ENCODE assay signal across 1 cellular context in the genomic region with DNA sequence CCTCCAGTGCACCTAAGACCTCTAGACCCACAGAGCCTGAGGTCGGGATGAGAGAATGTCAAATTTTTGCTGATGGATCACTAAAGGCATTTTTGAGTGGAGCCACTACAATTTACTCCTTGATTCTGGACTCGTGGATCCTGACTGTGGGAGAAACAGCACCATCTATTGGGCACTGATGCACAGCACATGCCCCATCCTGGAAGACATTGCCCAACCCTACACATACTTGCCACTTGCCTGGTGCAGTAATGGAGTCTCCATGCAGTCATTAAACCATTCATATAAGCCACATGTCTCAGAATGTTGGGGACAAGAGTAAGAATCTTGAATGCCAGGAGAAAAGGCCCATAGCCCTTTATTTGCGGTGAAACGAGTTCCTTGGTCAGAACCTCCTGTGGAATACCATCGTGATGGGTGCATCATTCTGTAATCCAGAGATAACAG.
TF ChIP-seq lines count a peak whose summit lies in the region.

No MANE protein-coding gene starts in this region.

TF ChIP-seq in SK-N-SH treated with all-trans-retinoic acid at 6 μM for 48 hours, 23 proteins besides CTCF, POLR2A, EP300 and RAD21 (continued from another document):
- TF ChIP-seq, protein P1, sequence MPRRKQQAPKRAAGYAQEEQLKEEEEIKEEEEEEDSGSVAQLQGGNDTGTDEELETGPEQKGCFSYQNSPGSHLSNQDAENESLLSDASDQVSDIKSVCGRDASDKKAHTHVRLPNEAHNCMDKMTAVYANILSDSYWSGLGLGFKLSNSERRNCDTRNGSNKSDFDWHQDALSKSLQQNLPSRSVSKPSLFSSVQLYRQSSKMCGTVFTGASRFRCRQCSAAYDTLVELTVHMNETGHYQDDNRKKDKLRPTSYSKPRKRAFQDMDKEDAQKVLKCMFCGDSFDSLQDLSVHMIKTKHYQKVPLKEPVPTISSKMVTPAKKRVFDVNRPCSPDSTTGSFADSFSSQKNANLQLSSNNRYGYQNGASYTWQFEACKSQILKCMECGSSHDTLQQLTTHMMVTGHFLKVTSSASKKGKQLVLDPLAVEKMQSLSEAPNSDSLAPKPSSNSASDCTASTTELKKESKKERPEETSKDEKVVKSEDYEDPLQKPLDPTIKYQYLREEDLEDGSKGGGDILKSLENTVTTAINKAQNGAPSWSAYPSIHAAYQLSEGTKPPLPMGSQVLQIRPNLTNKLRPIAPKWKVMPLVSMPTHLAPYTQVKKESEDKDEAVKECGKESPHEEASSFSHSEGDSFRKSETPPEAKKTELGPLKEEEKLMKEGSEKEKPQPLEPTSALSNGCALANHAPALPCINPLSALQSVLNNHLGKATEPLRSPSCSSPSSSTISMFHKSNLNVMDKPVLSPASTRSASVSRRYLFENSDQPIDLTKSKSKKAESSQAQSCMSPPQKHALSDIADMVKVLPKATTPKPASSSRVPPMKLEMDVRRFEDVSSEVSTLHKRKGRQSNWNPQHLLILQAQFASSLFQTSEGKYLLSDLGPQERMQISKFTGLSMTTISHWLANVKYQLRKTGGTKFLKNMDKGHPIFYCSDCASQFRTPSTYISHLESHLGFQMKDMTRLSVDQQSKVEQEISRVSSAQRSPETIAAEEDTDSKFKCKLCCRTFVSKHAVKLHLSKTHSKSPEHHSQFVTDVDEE (CRISPR knock-in tag; IDR thresholded peaks at IDR 0.05): no peak
- TF ChIP-seq CSDC2 (CRISPR knock-in tag; IDR thresholded peaks at IDR 0.05) (no peak), TOX (CRISPR knock-in tag; IDR thresholded peaks at IDR 0.05; ENCODE audit: borderline replicate concordance) (no peak), ESRRG (CRISPR knock-in tag; IDR thresholded peaks at IDR 0.05) (no peak), TCF4 (CRISPR knock-in tag; IDR thresholded peaks at IDR 0.05; ENCODE audit: borderline replicate concordance) (no peak), ZFP30 (CRISPR knock-in tag; IDR thresholded peaks at IDR 0.05) (no peak)
- TF ChIP-seq, protein P2, sequence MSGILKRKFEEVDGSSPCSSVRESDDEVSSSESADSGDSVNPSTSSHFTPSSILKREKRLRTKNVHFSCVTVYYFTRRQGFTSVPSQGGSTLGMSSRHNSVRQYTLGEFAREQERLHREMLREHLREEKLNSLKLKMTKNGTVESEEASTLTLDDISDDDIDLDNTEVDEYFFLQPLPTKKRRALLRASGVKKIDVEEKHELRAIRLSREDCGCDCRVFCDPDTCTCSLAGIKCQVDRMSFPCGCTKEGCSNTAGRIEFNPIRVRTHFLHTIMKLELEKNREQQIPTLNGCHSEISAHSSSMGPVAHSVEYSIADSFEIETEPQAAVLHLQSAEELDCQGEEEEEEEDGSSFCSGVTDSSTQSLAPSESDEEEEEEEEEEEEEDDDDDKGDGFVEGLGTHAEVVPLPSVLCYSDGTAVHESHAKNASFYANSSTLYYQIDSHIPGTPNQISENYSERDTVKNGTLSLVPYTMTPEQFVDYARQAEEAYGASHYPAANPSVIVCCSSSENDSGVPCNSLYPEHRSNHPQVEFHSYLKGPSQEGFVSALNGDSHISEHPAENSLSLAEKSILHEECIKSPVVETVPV (CRISPR knock-in tag; IDR thresholded peaks at IDR 0.05): no peak
